Comparison of ENCODE assay signal across 19 cellular contexts in genomic region chr2:143030127-143030526, GRCh38.
DNase-seq lines count a peak whose midpoint lies in the region; ATAC-seq and TF ChIP-seq lines count a peak whose summit lies in the region.
"Had no signal": no experiment of that assay in that cellular context is flagged by ENCODE, and none has a peak within 500 bp of the region (broad histone marks: within the 10 kb centered on the region; RNA-seq: fewer than 3 reads in every experiment).

No MANE protein-coding gene starts in this region.

- H3K27ac Mint-ChIP-seq in memory B cell = peak overlapping the region; percentile 87
- H3K27ac Mint-ChIP-seq: activated CD4-positive, alpha-beta T cell treated with anti-CD3 and anti-CD28 coated beads, Interleukin-2, amount 10 ng/mL, durations not matched to agents 7 days and 5 days; mesothelial cell of epicardium; stimulated activated naive CD8-positive, alpha-beta T cell treated with anti-CD3 and anti-CD28 coated beads, Interleukin-15, Interleukin-2, amounts not matched to agents 100 ng/mL and 50 ng/mL, for 24 hours; T-cell had no signal

- H3K9me3 Mint-ChIP-seq in memory B cell = peaks cover 1% of the 10 kb centered on the region
- H3K9me3 Mint-ChIP-seq: activated CD4-positive, alpha-beta T cell treated with anti-CD3 and anti-CD28 coated beads, Interleukin-2, amount 10 ng/mL, durations not matched to agents 7 days and 5 days; mesothelial cell of epicardium; stimulated activated naive CD8-positive, alpha-beta T cell treated with anti-CD3 and anti-CD28 coated beads, Interleukin-15, Interleukin-2, amounts not matched to agents 100 ng/mL and 50 ng/mL, for 24 hours; T-cell had no signal

- H3K36me3 Mint-ChIP-seq in memory B cell = peaks cover 9% of the 10 kb centered on the region
- H3K36me3 Mint-ChIP-seq: mesothelial cell of epicardium, T-cell had no signal

- no peaks in the 10 kb centered on the region for H3K79me2 ChIP-seq in OCI-LY3 (ENCODE audit: low read length)

- H3K27me3 Mint-ChIP-seq in memory B cell = no peaks in the 10 kb centered on the region

- H2AFZ ChIP-seq in OCI-LY3 (ENCODE audit: low read depth, low read length) = no peak overlapping the region

- no peaks in the 10 kb centered on the region for H4K20me1 ChIP-seq in OCI-LY3 (ENCODE audit: insufficient read depth, low read length)

- no peak overlapping the region for H3K9ac ChIP-seq in OCI-LY3 (ENCODE audit: low read length)

- H3K4me2 ChIP-seq in OCI-LY3 (ENCODE audit: low read length) = peak overlapping the region; percentile 29

- no peak overlapping the region for H3K27ac ChIP-seq in OCI-LY3 (ENCODE audit: low read length)
- H3K27ac ChIP-seq: epithelial cell of prostate, psoas muscle had no signal

- H3K9me3 ChIP-seq in OCI-LY3 (ENCODE audit: insufficient read depth, low read length) = no peaks in the 10 kb centered on the region
- H3K9me3 ChIP-seq: psoas muscle had no signal

- no peaks in the 10 kb centered on the region for H3K36me3 ChIP-seq in OCI-LY3 (replicated peaks; ENCODE audit: low read depth, low read length)

- H3K4me3 Mint-ChIP-seq in memory B cell = no peak overlapping the region
- H3K4me3 Mint-ChIP-seq: activated CD4-positive, alpha-beta T cell treated with anti-CD3 and anti-CD28 coated beads, Interleukin-2, amount 10 ng/mL, durations not matched to agents 7 days and 5 days; mesothelial cell of epicardium; stimulated activated naive CD8-positive, alpha-beta T cell treated with anti-CD3 and anti-CD28 coated beads, Interleukin-15, Interleukin-2, amounts not matched to agents 100 ng/mL and 50 ng/mL, for 24 hours; T-cell had no signal

- peak in 1 of 2 donors; percentile 3 for DNase-seq in memory B cell (ENCODE audit: low spot score in 2 of 2)
- no peak for DNase-seq in kidney glomerular epithelial cell (lab: John Stamatoyannopoulos, UW)
- DNase-seq in SHP77 (lab: John Stamatoyannopoulos, UW) = no peak
- DNase-seq in NK-92 treated with Interleukin-12 subunit alpha and Interleukin-12 subunit beta, amount 100 ng/mL, for 24 hours (lab: John Stamatoyannopoulos, UW) = no peak
- DNase-seq: activated CD4-positive, alpha-beta T cell treated with anti-CD3 and anti-CD28 coated beads, Interleukin-2, amount 10 ng/mL, durations not matched to agents 7 days and 5 days; activated gamma-delta T cell; C1 segment of cervical spinal cord; NCI-H1436; NCI-H748 treated with DMSO at 0.1 percent for 48 hours; psoas muscle; stimulated activated CD4-positive, alpha-beta T cell treated with anti-CD3 and anti-CD28 coated beads, Interleukin-4, amount 100 ng/mL, for 1 hour; T-cell had no signal

- peak; percentile 57 for ATAC-seq in GM18498 (IDR thresholded peaks at IDR 0.05; ENCODE audit: unreplicated experiment)
- ATAC-seq in HG02885 (IDR thresholded peaks at IDR 0.05; ENCODE audit: poor library complexity, unreplicated experiment) = peak; percentile 60
- peak; percentile 94 for ATAC-seq in memory B cell (ENCODE audit: low read depth)
- no peak for ATAC-seq in GM18868 (IDR thresholded peaks at IDR 0.05; ENCODE audit: unreplicated experiment)
- ATAC-seq: psoas muscle had no signal

- H3K4me1 ChIP-seq in OCI-LY3 (ENCODE audit: low read length) = peaks cover 15% of the 10 kb centered on the region
- H3K4me1 ChIP-seq: psoas muscle had no signal

- H3K4me3 ChIP-seq in OCI-LY3 (ENCODE audit: low read length) = no peak overlapping the region
- H3K4me3 ChIP-seq: psoas muscle had no signal

- H3K4me1 Mint-ChIP-seq in memory B cell = peaks cover 7% of the 10 kb centered on the region

- H3K27me3 ChIP-seq in OCI-LY3 (ENCODE audit: low read depth, low read length) = no peaks in the 10 kb centered on the region

- no peak for TF ChIP-seq CTCF in OCI-LY3 (IDR thresholded peaks at IDR 0.05; ENCODE audit: low read depth, low read length)
